ENCODE assay signal across 17 cellular contexts in the genomic region with DNA sequence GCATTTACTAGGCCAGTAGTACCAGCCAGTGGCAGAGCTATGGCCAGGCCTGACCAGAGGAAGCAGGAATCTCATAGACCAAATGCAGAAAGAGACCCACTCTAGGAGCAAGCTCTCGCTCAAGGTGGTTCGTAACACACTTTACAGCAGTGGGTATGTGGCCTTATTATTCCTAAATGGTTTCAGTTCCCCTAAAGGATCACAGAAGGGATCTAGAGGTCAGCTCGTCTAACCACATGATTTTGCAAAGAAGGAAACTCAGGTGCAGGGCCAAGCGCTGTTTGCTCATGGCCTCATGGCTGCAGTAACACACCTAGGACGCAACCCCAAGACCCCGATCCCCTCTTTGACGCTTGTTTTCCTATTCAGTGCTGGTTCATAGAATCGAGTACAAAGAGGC.
DNase-seq lines count a peak whose midpoint lies in the region; ATAC-seq, FAIRE-seq and TF ChIP-seq lines count a peak whose summit lies in the region.
"Had no signal": no experiment of that assay in that cellular context is flagged by ENCODE, and none has a peak within 500 bp of the region (broad histone marks: within the 10 kb centered on the region; RNA-seq: fewer than 3 reads in every experiment).

No MANE protein-coding gene starts in this region.

- ATAC-seq in natural killer cell (no peak), GM12878 (peak; percentile 70)
- no peak for ATAC-seq in natural killer cell treated with Interleukin-12 subunit alpha and Interleukin-12 subunit beta and Interleukin-15 and Interleukin-18, amount 100 ng/mL, for 72 hours
- ATAC-seq: foreskin keratinocyte had no signal

- intact Hi-C loops in natural killer cell (cut with micrococcal nuclease) (no loop called here), GM12878 (cut with micrococcal nuclease; ENCODE audit: unreplicated experiment) (loop anchor here (5.0 kb wide), 1 partner anchor 66 kb away; a partner anchor contains a TSS)

- TF ChIP-seq RAD21 in GM12878 (IDR thresholded peaks at IDR 0.05; ENCODE audit: insufficient read depth, low read depth, low read length), result no peak

- peak overlapping the region; percentile 23; the same call in 1 of the 2 replicates for H3K4me2 ChIP-seq in GM12878 (ENCODE audit: control insufficient read depth, insufficient read depth)
- H3K4me2 ChIP-seq: smooth muscle cell had no signal

- H3K27ac ChIP-seq in GM12878 (ENCODE audit: control insufficient read depth, insufficient read depth), result peak overlapping the region; percentile 35
- H3K27ac ChIP-seq in right atrium auricular region, result no peak overlapping the region
- H3K27ac ChIP-seq: breast epithelium, foreskin keratinocyte, ovary, SJCRH30 had no signal

- no peaks in the 10 kb centered on the region for H3K9me3 Mint-ChIP-seq in natural killer cell
- no peaks in the 10 kb centered on the region for H3K9me3 Mint-ChIP-seq in natural killer cell treated with Interleukin-12 subunit alpha and Interleukin-12 subunit beta and Interleukin-15 and Interleukin-18, amount 100 ng/mL, for 72 hours

- H3K4me1 Mint-ChIP-seq in natural killer cell, result peaks cover 13 to 32% of the 10 kb centered on the region in 2 donors
- peaks cover 15 to 17% of the 10 kb centered on the region in 2 donors for H3K4me1 Mint-ChIP-seq in natural killer cell treated with Interleukin-12 subunit alpha and Interleukin-12 subunit beta and Interleukin-15 and Interleukin-18, amount 100 ng/mL, for 72 hours (ENCODE audit: low read depth in 2 of 2)

- peaks cover 58 to 67% of the 10 kb centered on the region in 2 experiments for H3K36me3 ChIP-seq in GM12878 (ENCODE audit: control insufficient read depth in 2 of 2, insufficient read depth in 2 of 2, low read length in 1 of 2)
- H3K36me3 ChIP-seq in right atrium auricular region, result no peaks in the 10 kb centered on the region
- H3K36me3 ChIP-seq: breast epithelium, ovary, SJCRH30 had no signal

- WGBS in GM12878 (ENCODE audit: insufficient coverage, insufficient replicate concordance, low lambda C conversion rate, missing lambda C conversion rate), result 51% methylated on average over 8 of the region's 8 CpGs

- TF ChIP-seq POLR2A in NB4 (IDR thresholded peaks at IDR 0.05; ENCODE audit: extremely low read depth, insufficient read length) (no peak), GM12878 (IDR thresholded peaks at IDR 0.05; ENCODE audit: low read depth, low read length) (no peak)

- peak in 1 of 2 experiments; percentile 47; a peak in 1 of 4 replicates for TF ChIP-seq EP300 in GM12878 (IDR thresholded peaks at IDR 0.05; ENCODE audit: borderline replicate concordance in 1 of 2, control insufficient read depth in 1 of 2, low read depth in 2 of 2, low read length in 2 of 2)

- CTCF ChIA-PET in GM12878 (lab: Yijun Ruan, JAX), result interaction anchor here (1.0 to 1.6 kb wide), 8 partner anchors 10 to 157 kb away, joined by 3 to 6 read pairs (median 4); no protein-coding TSS in a partner anchor

- SMC1A ChIA-PET in GM12878 (lab: Charles Lee; ENCODE audit: uncharacterized antibody, unreplicated experiment), result interaction anchor here (0.9 to 3.2 kb wide), 7 partner anchors 38 to 125 kb away, joined by 4 to 18 read pairs (median 5); a partner anchor contains a TSS

- H4K20me1 ChIP-seq in GM12878 (ENCODE audit: control insufficient read depth, insufficient read depth), result no peaks in the 10 kb centered on the region

- no peaks in the 10 kb centered on the region for H3K9me3 ChIP-seq in GM12878 (replicated peaks; ENCODE audit: control insufficient read depth, insufficient read depth, low read length)
- H3K9me3 ChIP-seq in right atrium auricular region, result no peaks in the 10 kb centered on the region
- H3K9me3 ChIP-seq: breast epithelium, ovary, SJCRH30 had no signal

- peak overlapping the region; percentile 39 to 52 for H3K27ac Mint-ChIP-seq in natural killer cell
- H3K27ac Mint-ChIP-seq in natural killer cell treated with Interleukin-12 subunit alpha and Interleukin-12 subunit beta and Interleukin-15 and Interleukin-18, amount 100 ng/mL, for 72 hours, result peak overlapping the region in 1 of 2 donors; percentile 14

- DNase-seq in natural killer cell (no peak), NB4 (ENCODE audit: low read depth) (peak; percentile 70), GM12878 (ENCODE audit: low read depth, low spot score) (peak; percentile 50), iPS-NIHi7 (ENCODE audit: extremely low spot score) (no peak), SW480 (ENCODE audit: low spot score) (no peak), NCI-H526 treated with DMSO at 0.1 percent for 48 hours (lab: John Stamatoyannopoulos, UW) (no peak), right atrium auricular region (ENCODE audit: low spot score) (no peak)
- DNase-seq in natural killer cell treated with Interleukin-12 subunit alpha and Interleukin-12 subunit beta and Interleukin-15 and Interleukin-18, amount 100 ng/mL, for 72 hours (ENCODE audit: low spot score), result no peak
- DNase-seq: activated naive CD4-positive, alpha-beta T cell treated with Interleukin-2 at 50 U/mL for 16 hours; Calu3; foreskin keratinocyte; mesenchymal stem cell; NCI-H1417 treated with DMSO at 0.1 percent for 48 hours; ovary; SJCRH30 had no signal

- TF ChIP-seq CTCF in natural killer cell (IDR thresholded peaks at IDR 0.05), result no peak
- TF ChIP-seq CTCF in NB4 (IDR thresholded peaks at IDR 0.05; ENCODE audit: low read depth, low read length), result no peak
- no peak for TF ChIP-seq CTCF in GM12878 (IDR thresholded peaks at IDR 0.05 in 2 of 3, conservative IDR thresholded peaks at IDR 0.05 in 1 of 3; ENCODE audit: control insufficient read depth in 2 of 3, extremely low read depth in 1 of 3, insufficient read depth in 1 of 3, low read depth in 3 of 3, low read length in 3 of 3)
- TF ChIP-seq CTCF in right atrium auricular region (IDR thresholded peaks at IDR 0.05), result no peak

- H2AFZ ChIP-seq in GM12878 (ENCODE audit: control insufficient read depth, low read depth, low read length), result no peak overlapping the region

- H3K4me1 ChIP-seq in GM12878 (ENCODE audit: control insufficient read depth, insufficient read depth, low read length) (peaks cover 21% of the 10 kb centered on the region), right atrium auricular region (peaks cover 0 to 10% of the 10 kb centered on the region in 2 donors)
- H3K4me1 ChIP-seq: breast epithelium, foreskin keratinocyte, SJCRH30 had no signal

- in situ Hi-C loops in GM12878 (cut with MboI), result no loop called here

- POLR2A ChIA-PET in GM12878 (lab: Charles Lee), result interaction anchor here (0.6 to 1.5 kb wide), 6 partner anchors 13 to 103 kb away, joined by 3 to 6 read pairs (median 3); no protein-coding TSS in a partner anchor

- H3K27me3 Mint-ChIP-seq in natural killer cell (ENCODE audit: low read depth in 2 of 2), result no peaks in the 10 kb centered on the region
- no peaks in the 10 kb centered on the region for H3K27me3 Mint-ChIP-seq in natural killer cell treated with Interleukin-12 subunit alpha and Interleukin-12 subunit beta and Interleukin-15 and Interleukin-18, amount 100 ng/mL, for 72 hours

- no peak overlapping the region for H3K4me3 Mint-ChIP-seq in natural killer cell
- H3K4me3 Mint-ChIP-seq in natural killer cell treated with Interleukin-12 subunit alpha and Interleukin-12 subunit beta and Interleukin-15 and Interleukin-18, amount 100 ng/mL, for 72 hours, result no peak overlapping the region

- FAIRE-seq in GM12878 (lab: Jason Lieb, UNC), result peak; percentile 44

- H3K79me2 ChIP-seq in GM12878 (ENCODE audit: control insufficient read depth, insufficient read depth, low read length), result no peaks in the 10 kb centered on the region

- H3K27me3 ChIP-seq in GM12878 (replicated peaks in 1 of 2; ENCODE audit: control insufficient read depth in 2 of 2, insufficient read depth in 2 of 2, low read length in 1 of 2) (no peaks in the 10 kb centered on the region), right atrium auricular region (no peaks in the 10 kb centered on the region)
- H3K27me3 ChIP-seq: breast epithelium, foreskin keratinocyte, ovary had no signal

- H3K9ac ChIP-seq in GM12878 (ENCODE audit: control insufficient read depth, insufficient read depth, low read length), result no peak overlapping the region

- peaks cover 10% of the 10 kb centered on the region for H3K36me3 Mint-ChIP-seq in natural killer cell
- peaks cover 24% of the 10 kb centered on the region for H3K36me3 Mint-ChIP-seq in natural killer cell treated with Interleukin-12 subunit alpha and Interleukin-12 subunit beta and Interleukin-15 and Interleukin-18, amount 100 ng/mL, for 72 hours

- BruUV-seq in GM12878 (replicated peaks; lab: Mats Ljungman, UMichigan), result TSS peak; percentile 53

- no peak overlapping the region for H3K4me3 ChIP-seq in NB4 (ENCODE audit: low read depth, low read length)
- H3K4me3 ChIP-seq in GM12878, result no peak overlapping the region
- H3K4me3 ChIP-seq in right atrium auricular region, result no peak overlapping the region
- H3K4me3 ChIP-seq: breast epithelium, ovary, SJCRH30, smooth muscle cell had no signal

- RAD21 ChIA-PET in GM12878 (lab: Charles Lee; ENCODE audit: unreplicated experiment), result interaction anchor here (0.5 to 1.6 kb wide), 9 partner anchors 14 to 452 kb away, joined by 3 to 9 read pairs (median 3); a partner anchor contains a TSS

TF ChIP-seq in GM12878, 131 proteins besides CTCF, POLR2A, EP300 and RAD21 (continues in another document):
- peak; percentile 94 for TF ChIP-seq SPI1 (IDR thresholded peaks at IDR 0.05; ENCODE audit: borderline replicate concordance, insufficient read depth, low read depth, low read length)
- peak; percentile 73 for TF ChIP-seq IRF4 (IDR thresholded peaks at IDR 0.05; ENCODE audit: low read depth, low read length)
- peak; percentile 53; the same call in 1 of the 2 replicates for TF ChIP-seq EED (IDR thresholded peaks at IDR 0.05; ENCODE audit: low read depth)
- TF ChIP-seq BHLHE40 (IDR thresholded peaks at IDR 0.05; ENCODE audit: borderline replicate concordance in 1 of 2, low read depth in 2 of 2, low read length in 1 of 2), result peak in 1 of 2 experiments; percentile 40; a peak in 1 of 4 replicates
- TF ChIP-seq BMI1 (IDR thresholded peaks at IDR 0.05; ENCODE audit: borderline replicate concordance), result no peak

Comparison
In these comparisons a context has a peak if more than half of its experiments do, and no peak if none do; other contexts are left out.
1. DNase-seq: peak in NB4 (single experiment) and GM12878 (single experiment); none in natural killer cell (single experiment), natural killer cell treated with Interleukin-12 subunit alpha and Interleukin-12 subunit beta and Interleukin-15 and Interleukin-18, amount 100 ng/mL, for 72 hours (single experiment), iPS-NIHi7 (single experiment), SW480 (single experiment), NCI-H526 treated with DMSO at 0.1 percent for 48 hours (single experiment) and right atrium auricular region (single experiment).